In the genomic region with DNA sequence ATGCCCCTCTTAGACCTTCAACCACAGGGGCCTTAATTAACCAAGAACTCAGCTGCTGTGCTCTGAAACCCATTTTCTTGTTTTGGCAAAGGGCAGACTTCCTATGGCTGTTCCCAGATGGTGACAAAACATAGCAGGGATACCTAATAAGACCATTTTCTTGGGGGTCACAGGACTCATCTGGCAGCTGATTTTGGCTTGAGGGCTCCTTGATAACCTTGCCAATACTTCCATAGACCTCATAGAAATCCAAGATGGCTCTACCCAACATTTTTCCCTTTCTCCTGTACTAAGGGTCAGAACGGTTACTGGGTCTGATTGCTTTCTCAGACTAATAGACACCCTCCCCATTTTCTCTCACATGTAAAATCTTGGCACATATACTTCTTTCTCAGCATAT, we compare ENCODE assay signal across 32 cellular contexts.
DNase-seq lines count a peak whose midpoint lies in the region; ATAC-seq and TF ChIP-seq lines count a peak whose summit lies in the region.
"Had no signal": no experiment of that assay in that cellular context is flagged by ENCODE, and none has a peak within 500 bp of the region (broad histone marks: within the 10 kb centered on the region; RNA-seq: fewer than 3 reads in every experiment).

No MANE protein-coding gene starts in this region.

- no peaks in the 10 kb centered on the region for H3K36me3 ChIP-seq in psoas muscle (ENCODE audit: insufficient read depth in 1 of 2, low read depth in 1 of 2)
- H3K36me3 ChIP-seq: BE2C; BLaER1; BLaER1 treated with 17β-estradiol and CSF1 and Interleukin-3, amounts not matched to agents 10 nM and 100 nM had no signal

- H3K27me3 ChIP-seq in psoas muscle (ENCODE audit: insufficient read depth in 3 of 3, low read length in 2 of 3) = no peaks in the 10 kb centered on the region
- H3K27me3 ChIP-seq: BE2C; BLaER1; BLaER1 treated with 17β-estradiol and CSF1 and Interleukin-3, amounts not matched to agents 10 nM and 100 nM had no signal

- WGBS in psoas muscle, 3 donors = 85 to 100% (median 96%) methylated on average over 1 of the region's 1 CpG

- H3K4me1 ChIP-seq in psoas muscle = no peaks in the 10 kb centered on the region
- H3K4me1 ChIP-seq: A549; BLaER1; BLaER1 treated with 17β-estradiol and CSF1 and Interleukin-3, amounts not matched to agents 10 nM and 100 nM; Caco-2 had no signal

- H3K4me3 ChIP-seq in psoas muscle = no peak overlapping the region
- H3K4me3 ChIP-seq: A549; BLaER1; BLaER1 treated with 17β-estradiol and CSF1 and Interleukin-3, amounts not matched to agents 10 nM and 100 nM had no signal

- H3K27ac ChIP-seq in psoas muscle = no peak overlapping the region
- H3K27ac ChIP-seq: 22Rv1; A549; BLaER1; BLaER1 treated with 17β-estradiol and CSF1 and Interleukin-3, amounts not matched to agents 10 nM and 100 nM; C4-2B had no signal

- no peaks in the 10 kb centered on the region for H3K9me3 ChIP-seq in psoas muscle
- H3K9me3 ChIP-seq: A549; BE2C; BLaER1; BLaER1 treated with 17β-estradiol and CSF1 and Interleukin-3, amounts not matched to agents 10 nM and 100 nM; Caco-2 had no signal

- in situ Hi-C loops in G401 (cut with HindIII; ENCODE audit: low sequenced_read_pairs) = no loop called here

- TF ChIP-seq CTCF in psoas muscle (IDR thresholded peaks at IDR 0.05) = no peak

- DNase-seq in G401 (ENCODE audit: low spot score) = peak; percentile 58
- DNase-seq in NCI-H446 (lab: John Stamatoyannopoulos, UW) = peak; percentile 45 to 81
- DNase-seq in NCI-H446 treated with DMSO at 0.1 percent for 48 hours (lab: John Stamatoyannopoulos, UW) = peak; percentile 71
- DNase-seq in cerebellar cortex (ENCODE audit: low spot score) = peak; percentile 50
- no peak for DNase-seq in psoas muscle
- DNase-seq in cerebellum (ENCODE audit: low spot score) = no peak
- no peak for DNase-seq in DMS 273 (lab: John Stamatoyannopoulos, UW; ENCODE audit: unreplicated experiment)
- DNase-seq: 8988T; ACHN; AML-193; BE2C; Caco-2; Calu3; CD4-positive, alpha-beta memory T cell; CD4-positive, alpha-beta T cell; CD4-positive, CD25-positive, alpha-beta regulatory T cell; CD8-positive, alpha-beta memory T cell; CD8-positive, alpha-beta T cell; COR-L47; DMS 273 treated with DMSO at 0.1 percent for 48 hours; DMS153; DMS53; DMS79; DMS79 treated with DMSO at 0.1 percent for 48 hours; DND-41; EL had no signal

- intact Hi-C loops in psoas muscle (cut with DNase I) = no loop called here

- no peak for ATAC-seq in psoas muscle
- no peak for ATAC-seq in GM21786 (IDR thresholded peaks at IDR 0.05; ENCODE audit: unreplicated experiment)
- ATAC-seq: A549; CD8-positive, alpha-beta T cell had no signal

Comparison
In these comparisons a context has a peak if more than half of its experiments do, and no peak if none do; other contexts are left out.
1. DNase-seq: peak in G401 (single experiment), NCI-H446 (2 of 2), NCI-H446 treated with DMSO at 0.1 percent for 48 hours (single experiment) and cerebellar cortex (single experiment); none in psoas muscle (0 of 2), cerebellum (single experiment) and DMS 273 (single experiment).